In the genomic region with DNA sequence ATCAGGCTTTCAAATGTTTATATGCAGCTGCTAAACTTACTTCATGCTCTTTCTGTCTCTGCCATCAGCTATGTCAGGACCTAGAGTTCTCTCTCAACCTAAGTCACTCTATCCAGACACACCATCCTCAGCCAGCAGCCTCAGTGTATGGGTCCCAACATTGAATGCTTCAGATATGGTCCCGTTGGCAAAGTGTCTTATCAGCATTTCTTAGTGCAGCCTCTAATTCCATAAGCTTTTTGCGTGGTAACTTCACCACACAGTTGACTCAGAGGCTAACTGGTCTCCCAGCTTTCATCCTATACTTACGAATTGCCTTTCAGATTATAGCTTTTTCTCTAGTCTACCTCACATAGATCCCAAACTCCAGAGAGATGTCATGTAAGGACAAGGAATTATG, we compare ENCODE assay signal across 39 cellular contexts.
"Had no signal": no experiment of that assay in that cellular context is flagged by ENCODE, and none has a peak within 500 bp of the region (broad histone marks: within the 10 kb centered on the region; RNA-seq: fewer than 3 reads in every experiment).

No MANE protein-coding gene starts in this region.

- H3K27ac Mint-ChIP-seq: activated naive CD4-positive, alpha-beta T cell treated with anti-CD3 and anti-CD28 coated beads for 36 hours; activated naive CD4-positive, alpha-beta T cell treated with anti-CD3 and anti-CD28 coated beads, Interleukin-2, amount 10 ng/mL, durations not matched to agents 7 days and 5 days; activated naive CD4-positive, alpha-beta T cell treated with anti-CD3 and anti-CD28 coated beads, Interleukin-2, amount 50 U/mL, for 24 hours; activated naive CD4-positive, alpha-beta T cell treated with anti-CD3 and anti-CD28 coated beads, Interleukin-2, amount 50 U/mL, for 72 hours; activated naive CD8-positive, alpha-beta T cell; activated naive CD8-positive, alpha-beta T cell treated with anti-CD3 and anti-CD28 coated beads for 36 hours; activated naive CD8-positive, alpha-beta T cell treated with anti-CD3 and anti-CD28 coated beads, Interleukin-2, amount 10 ng/mL, durations not matched to agents 7 days and 5 days; activated naive CD8-positive, alpha-beta T cell treated with anti-CD3 and anti-CD28 coated beads, Interleukin-2, amount 50 U/mL, for 24 hours; activated T-cell treated with anti-CD3 and anti-CD28 coated beads, Interleukin-2, amount 50 U/mL, for 24 hours; activated T-cell treated with anti-CD3 and anti-CD28 coated beads, Interleukin-2, amount 50 U/mL, for 72 hours; activated T-helper 1 cell treated with anti-CD3 and anti-CD28 coated beads, Interleukin-12 subunit alpha, Interleukin-12 subunit beta, Interleukin-2, Interleukin-4 antibody, amounts not matched to agents 30 ng/mL and 10 ng/mL and 1 ng/mL, durations not matched to agents 14 hours and 24 hours and 36 hours; activated T-helper 17 cell treated with anti-CD3 and anti-CD28 coated beads, Interleukin-2, amount 50 U/mL, for 72 hours; activated T-helper 2 cell treated with anti-CD3 and anti-CD28 coated beads, Interferon-gamma antibody, Interleukin-2, Interleukin-4, amounts not matched to agents 10 μg/mL and 5 μg/mL and 100 μg/mL, durations not matched to agents 14 hours and 24 hours and 36 hours; brain had no signal

- H3K27me3 Mint-ChIP-seq: activated naive CD4-positive, alpha-beta T cell treated with anti-CD3 and anti-CD28 coated beads, Interleukin-2, amount 10 ng/mL, durations not matched to agents 7 days and 5 days; activated naive CD8-positive, alpha-beta T cell treated with anti-CD3 and anti-CD28 coated beads, Interleukin-2, amount 10 ng/mL, durations not matched to agents 7 days and 5 days; activated T-cell treated with anti-CD3 and anti-CD28 coated beads, Interleukin-2, amount 50 U/mL, for 24 hours; central memory CD8-positive, alpha-beta T cell had no signal

- H3K27ac ChIP-seq: adrenal gland, ascending aorta, body of pancreas, brain microvascular endothelial cell, breast epithelium, cardiac muscle cell had no signal

- H3K4me3 Mint-ChIP-seq: activated naive CD4-positive, alpha-beta T cell treated with anti-CD3 and anti-CD28 coated beads for 36 hours; activated naive CD4-positive, alpha-beta T cell treated with anti-CD3 and anti-CD28 coated beads, Interleukin-2, amount 10 ng/mL, durations not matched to agents 7 days and 5 days; activated naive CD4-positive, alpha-beta T cell treated with anti-CD3 and anti-CD28 coated beads, Interleukin-2, amount 50 U/mL, for 24 hours; activated naive CD8-positive, alpha-beta T cell; activated naive CD8-positive, alpha-beta T cell treated with anti-CD3 and anti-CD28 coated beads for 36 hours; activated naive CD8-positive, alpha-beta T cell treated with anti-CD3 and anti-CD28 coated beads, Interleukin-2, amount 10 ng/mL, durations not matched to agents 7 days and 5 days; activated naive CD8-positive, alpha-beta T cell treated with anti-CD3 and anti-CD28 coated beads, Interleukin-2, amount 50 U/mL, for 24 hours; activated T-cell treated with anti-CD3 and anti-CD28 coated beads, Interleukin-2, amount 50 U/mL, for 24 hours; activated T-cell treated with anti-CD3 and anti-CD28 coated beads, Interleukin-2, amount 50 U/mL, for 4 hours; activated T-cell treated with anti-CD3 and anti-CD28 coated beads, Interleukin-2, amount 50 U/mL, for 72 hours; activated T-helper 1 cell treated with anti-CD3 and anti-CD28 coated beads, Interleukin-12 subunit alpha, Interleukin-12 subunit beta, Interleukin-2, Interleukin-4 antibody, amounts not matched to agents 30 ng/mL and 10 ng/mL and 1 ng/mL, durations not matched to agents 14 hours and 24 hours and 36 hours; activated T-helper 17 cell treated with anti-CD3 and anti-CD28 coated beads, Interleukin-2, amount 50 U/mL, for 72 hours; brain; central memory CD8-positive, alpha-beta T cell had no signal

- H3K9me3 ChIP-seq: adrenal gland, ascending aorta, body of pancreas, breast epithelium had no signal

- ATAC-seq: activated naive CD4-positive, alpha-beta T cell treated with anti-CD3 and anti-CD28 coated beads, Interleukin-2, amount 50 U/mL, for 72 hours; activated naive CD8-positive, alpha-beta T cell treated with anti-CD3 and anti-CD28 coated beads, Interleukin-2, amount 50 U/mL, for 24 hours; activated T-cell treated with anti-CD3 and anti-CD28 coated beads, Interleukin-2, amount 50 U/mL, for 4 hours; activated T-cell treated with anti-CD3 and anti-CD28 coated beads, Interleukin-2, amount 50 U/mL, for 72 hours; activated T-helper 17 cell treated with anti-CD3 and anti-CD28 coated beads, Interleukin-2, amount 50 U/mL, for 72 hours; body of pancreas had no signal

- H3K4me1 Mint-ChIP-seq: activated naive CD4-positive, alpha-beta T cell treated with anti-CD3 and anti-CD28 coated beads, Interleukin-2, amount 10 ng/mL, durations not matched to agents 7 days and 5 days; activated naive CD4-positive, alpha-beta T cell treated with anti-CD3 and anti-CD28 coated beads, Interleukin-2, amount 50 U/mL, for 24 hours; activated naive CD8-positive, alpha-beta T cell treated with anti-CD3 and anti-CD28 coated beads for 36 hours; activated naive CD8-positive, alpha-beta T cell treated with anti-CD3 and anti-CD28 coated beads, Interleukin-2, amount 10 ng/mL, durations not matched to agents 7 days and 5 days; activated naive CD8-positive, alpha-beta T cell treated with anti-CD3 and anti-CD28 coated beads, Interleukin-2, amount 50 U/mL, for 24 hours; activated T-helper 17 cell treated with anti-CD3 and anti-CD28 coated beads, Interleukin-2, amount 50 U/mL, for 72 hours; central memory CD8-positive, alpha-beta T cell had no signal

- DNase-seq: activated effector memory CD4-positive, alpha-beta T cell treated with anti-CD3 and anti-CD28 coated beads, Interleukin-2, amount 50 U/mL, for 16 hours; activated effector memory CD4-positive, alpha-beta T cell treated with Interleukin-2 at 50 U/mL for 16 hours; activated gamma-delta T cell; activated gamma-delta T cell treated with Interleukin-2 at 50 U/mL for 16 hours; activated naive CD4-positive, alpha-beta T cell; activated naive CD4-positive, alpha-beta T cell treated with anti-CD3 and anti-CD28 coated beads for 36 hours; activated naive CD4-positive, alpha-beta T cell treated with anti-CD3 and anti-CD28 coated beads, Interleukin-2, amount 10 ng/mL, durations not matched to agents 7 days and 5 days; activated naive CD4-positive, alpha-beta T cell treated with anti-CD3 and anti-CD28 coated beads, Interleukin-2, amount 50 U/mL, for 16 hours; activated naive CD4-positive, alpha-beta T cell treated with Interleukin-2 at 50 U/mL for 16 hours; activated naive CD8-positive, alpha-beta T cell treated with anti-CD3 and anti-CD28 coated beads for 36 hours; activated naive CD8-positive, alpha-beta T cell treated with anti-CD3 and anti-CD28 coated beads, Interleukin-2, amount 10 ng/mL, durations not matched to agents 7 days and 5 days; activated naive CD8-positive, alpha-beta T cell treated with anti-CD3 and anti-CD28 coated beads, Interleukin-2, amount 50 U/mL, for 24 hours; activated T-cell treated with anti-CD3 and anti-CD28 coated beads, Interleukin-2, amount 50 U/mL, for 24 hours; activated T-cell treated with anti-CD3 and anti-CD28 coated beads, Interleukin-2, amount 50 U/mL, for 4 hours; activated T-cell treated with anti-CD3 and anti-CD28 coated beads, Interleukin-2, amount 50 U/mL, for 48 hours; activated T-cell treated with anti-CD3 and anti-CD28 coated beads, Interleukin-2, amount 50 U/mL, for 72 hours; adrenal gland; amniotic stem cell; amygdala; anterior cingulate cortex; aorta; body of pancreas; brain microvascular endothelial cell; caudate nucleus; central memory CD4-positive, alpha-beta T cell; cerebellar nuclear complex had no signal

- H3K4me1 ChIP-seq: adrenal gland, ascending aorta, body of pancreas, breast epithelium had no signal

- FAIRE-seq: astrocyte, bronchial epithelial cell had no signal

- H3K36me3 Mint-ChIP-seq: activated naive CD4-positive, alpha-beta T cell treated with anti-CD3 and anti-CD28 coated beads, Interleukin-2, amount 10 ng/mL, durations not matched to agents 7 days and 5 days; activated naive CD4-positive, alpha-beta T cell treated with anti-CD3 and anti-CD28 coated beads, Interleukin-2, amount 50 U/mL, for 24 hours; activated naive CD4-positive, alpha-beta T cell treated with anti-CD3 and anti-CD28 coated beads, Interleukin-2, amount 50 U/mL, for 72 hours; activated naive CD8-positive, alpha-beta T cell; activated naive CD8-positive, alpha-beta T cell treated with anti-CD3 and anti-CD28 coated beads for 36 hours; activated naive CD8-positive, alpha-beta T cell treated with anti-CD3 and anti-CD28 coated beads, Interleukin-2, amount 10 ng/mL, durations not matched to agents 7 days and 5 days; brain had no signal

- H3K27me3 ChIP-seq: adrenal gland, ascending aorta, brain microvascular endothelial cell, cardiac muscle cell had no signal

- H3K4me3 ChIP-seq: adrenal gland, ascending aorta, body of pancreas, breast epithelium, cardiac muscle cell had no signal

- H3K36me3 ChIP-seq: adrenal gland, ascending aorta, brain microvascular endothelial cell, breast epithelium, cardiac muscle cell had no signal

- H3K9me3 Mint-ChIP-seq: activated naive CD4-positive, alpha-beta T cell treated with anti-CD3 and anti-CD28 coated beads for 36 hours; activated naive CD4-positive, alpha-beta T cell treated with anti-CD3 and anti-CD28 coated beads, Interleukin-2, amount 50 U/mL, for 24 hours; activated naive CD8-positive, alpha-beta T cell treated with anti-CD3 and anti-CD28 coated beads for 36 hours; activated naive CD8-positive, alpha-beta T cell treated with anti-CD3 and anti-CD28 coated beads, Interleukin-2, amount 10 ng/mL, durations not matched to agents 7 days and 5 days; activated T-cell treated with anti-CD3 and anti-CD28 coated beads, Interleukin-2, amount 50 U/mL, for 4 hours; activated T-helper 17 cell treated with anti-CD3 and anti-CD28 coated beads, Interleukin-2, amount 50 U/mL, for 72 hours; brain had no signal
